ENCODE assay signal across 8 cellular contexts in the genomic region with DNA sequence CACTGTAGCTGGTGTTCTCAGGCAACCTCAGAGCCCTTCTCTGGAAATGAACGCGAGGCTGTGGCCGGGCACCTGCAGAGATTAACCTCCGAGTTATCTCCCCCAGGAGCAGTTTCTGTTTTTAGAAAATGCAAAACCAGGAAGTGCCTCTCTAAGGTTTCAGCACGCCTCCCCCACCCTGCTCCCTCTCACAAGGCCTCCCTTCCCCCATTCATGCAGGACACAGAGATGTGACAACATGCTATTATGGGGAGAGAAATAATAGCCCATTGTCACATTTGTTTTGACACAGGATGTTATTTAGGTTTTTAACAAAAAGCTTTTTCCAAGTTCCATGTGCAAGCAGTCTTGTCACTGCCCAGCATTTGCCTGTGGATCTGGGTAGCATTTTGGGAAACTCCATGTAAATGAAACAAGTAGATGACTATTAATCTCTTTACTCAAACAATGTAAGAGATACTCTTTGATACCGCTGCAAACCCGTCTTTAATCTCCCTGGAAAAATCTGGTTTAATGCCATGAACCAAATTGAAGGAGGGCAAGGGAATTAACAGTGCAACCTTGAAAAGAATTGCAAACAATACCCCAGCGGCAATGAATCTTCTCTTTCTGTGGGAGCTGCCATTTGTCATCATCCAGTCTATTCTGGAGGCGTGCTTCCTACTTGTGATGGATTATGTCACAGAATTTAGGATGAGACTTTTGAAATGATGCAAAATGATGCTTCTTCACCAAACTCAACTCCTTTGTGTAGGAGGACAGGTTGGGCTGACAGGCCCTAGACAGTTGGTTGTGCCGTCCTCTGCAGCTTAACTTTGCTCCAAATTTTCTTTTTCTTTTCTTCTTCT.
DNase-seq lines count a peak whose midpoint lies in the region; ATAC-seq and TF ChIP-seq lines count a peak whose summit lies in the region.

No MANE protein-coding gene starts in this region.

- H3K27ac Mint-ChIP-seq in activated naive CD4-positive, alpha-beta T cell treated with anti-CD3 and anti-CD28 coated beads for 36 hours: peak overlapping the region; percentile 80

- no peak overlapping the region for H3K9ac ChIP-seq in DND-41 (ENCODE audit: low read depth, low read length)

- no peak for TF ChIP-seq CTCF in DND-41 (IDR thresholded peaks at IDR 0.05; ENCODE audit: borderline replicate concordance, extremely low read depth, low read length, poor library complexity, severe bottlenecking)

- peak overlapping the region; percentile 48 for H3K4me2 ChIP-seq in DND-41 (ENCODE audit: insufficient read depth, low read length)

- ATAC-seq in DND-41 (ENCODE audit: insufficient read depth, low read depth): peak; percentile 91
- peak; percentile 50 for ATAC-seq in HG03565 (IDR thresholded peaks at IDR 0.05; ENCODE audit: unreplicated experiment)
- no peak for ATAC-seq in HG03175 (IDR thresholded peaks at IDR 0.05; ENCODE audit: unreplicated experiment)

- no peak for TF ChIP-seq POLR2A in erythroblast (IDR thresholded peaks at IDR 0.05; ENCODE audit: low read length)

- intact Hi-C loops in activated naive CD4-positive, alpha-beta T cell treated with anti-CD3 and anti-CD28 coated beads for 36 hours (cut with micrococcal nuclease): loop anchor here (5.0 kb wide), 2 partner anchors 88 to 117 kb away; a partner anchor contains a TSS

- H3K9me3 Mint-ChIP-seq in activated naive CD4-positive, alpha-beta T cell treated with anti-CD3 and anti-CD28 coated beads for 36 hours: no peaks in the 10 kb centered on the region

- H3K79me2 ChIP-seq in DND-41 (ENCODE audit: insufficient read depth, low read length): no peaks in the 10 kb centered on the region

- H3K4me1 ChIP-seq in DND-41 (ENCODE audit: insufficient read depth, low read length): peaks cover 17% of the 10 kb centered on the region

- peak overlapping the region; percentile 79 for H3K4me3 Mint-ChIP-seq in activated naive CD4-positive, alpha-beta T cell treated with anti-CD3 and anti-CD28 coated beads for 36 hours

- H3K4me3 ChIP-seq in DND-41 (ENCODE audit: low read depth in 1 of 2, low read length in 2 of 2): no peak overlapping the region

- no peaks in the 10 kb centered on the region for H4K20me1 ChIP-seq in DND-41 (ENCODE audit: insufficient read depth, low read length)

- no peaks in the 10 kb centered on the region for H3K36me3 ChIP-seq in DND-41 (ENCODE audit: insufficient read depth, low read length)

- no peaks in the 10 kb centered on the region for H3K27me3 ChIP-seq in DND-41 (ENCODE audit: insufficient read depth, low read length, poor library complexity)

- H3K27me3 Mint-ChIP-seq in activated naive CD4-positive, alpha-beta T cell treated with anti-CD3 and anti-CD28 coated beads for 36 hours (ENCODE audit: low read depth): no peaks in the 10 kb centered on the region

- H3K9me3 ChIP-seq in DND-41 (ENCODE audit: insufficient read depth, low read length, severe bottlenecking): no peaks in the 10 kb centered on the region

- no peaks in the 10 kb centered on the region for H3K36me3 Mint-ChIP-seq in activated naive CD4-positive, alpha-beta T cell treated with anti-CD3 and anti-CD28 coated beads for 36 hours (ENCODE audit: low read depth)

- peaks cover 39% of the 10 kb centered on the region for H3K4me1 Mint-ChIP-seq in activated naive CD4-positive, alpha-beta T cell treated with anti-CD3 and anti-CD28 coated beads for 36 hours (ENCODE audit: low read depth)

- no peak overlapping the region for H2AFZ ChIP-seq in DND-41 (ENCODE audit: low read depth, low read length)

- peak; percentile 71 for DNase-seq in DND-41
- DNase-seq in activated naive CD4-positive, alpha-beta T cell treated with anti-CD3 and anti-CD28 coated beads for 36 hours: peak; percentile 59
- DNase-seq in midbrain (lab: John Stamatoyannopoulos, UW): peak; percentile 78
- no peak for DNase-seq in DMS79 treated with DMSO at 0.1 percent for 48 hours (lab: John Stamatoyannopoulos, UW)
- no peak for DNase-seq in erythroblast (lab: John Stamatoyannopoulos, UW)
- no peak for DNase-seq in HK-2 (ENCODE audit: unreplicated experiment)

- peak overlapping the region; percentile 57 for H3K27ac ChIP-seq in DND-41 (ENCODE audit: low read length)

- CTCF ChIA-PET in activated naive CD4-positive, alpha-beta T cell treated with anti-CD3 and anti-CD28 coated beads for 36 hours (lab: Charles Lee): interaction anchor here (0.9 kb wide), 1 partner anchor 16 kb away, joined by 4 read pairs; no protein-coding TSS in a partner anchor

Comparison
In these comparisons a context has a peak if more than half of its experiments do, and no peak if none do; other contexts are left out.
1. DNase-seq: peak in DND-41 (single experiment), activated naive CD4-positive, alpha-beta T cell treated with anti-CD3 and anti-CD28 coated beads for 36 hours (single experiment) and midbrain (single experiment); none in DMS79 treated with DMSO at 0.1 percent for 48 hours (single experiment), erythroblast (0 of 2) and HK-2 (single experiment).